In genomic region chr19:41363753-41364545, GRCh38 we compare ENCODE assay signal across 8 cellular contexts. TPM values are rescaled to one million over a fixed set of nuclear protein-coding genes. Genes with fewer than 3 reads are reported as not detected.
DNase-seq lines count a peak whose midpoint lies in the region; ATAC-seq and TF ChIP-seq lines count a peak whose summit lies in the region.

Gene B9D2, minus strand, starts transcription at chr19:41364149. Its CDS starts 630 bp downstream, at chr19:41363519.

- H3K27ac ChIP-seq in spleen, result peak within 1 kb of the TSS; percentile 95 to 99 (median 98)

- H3K27me3 ChIP-seq in spleen (replicated peaks in 1 of 7), result no peaks in the 10 kb centered on the region

- no peaks in the 10 kb centered on the region for H3K9me3 Mint-ChIP-seq in activated B cell treated with CpG ODN at 0.5 μM for 24 hours

- H3K27ac Mint-ChIP-seq in activated B cell treated with CpG ODN at 0.5 μM for 24 hours, result peak within 1 kb of the TSS; percentile 100

- POLR2A ChIA-PET in activated B cell treated with CpG ODN at 0.5 μM for 24 hours (lab: Charles Lee), result interaction anchor here (0.5 to 4.4 kb wide), 37 partner anchors 8 to 1933 kb away, joined by 3 to 106 read pairs (median 4); partner anchors contain the start of genes ACTMAP, CCDC97, CEACAM21 and DMAC2

- in situ Hi-C loops in GM18951 (cut with MboI; ENCODE audit: low sequenced_read_pairs, unreplicated experiment), result no loop called here

- WGBS in spleen, 5 donors, result 0 to 1% (median 0%) methylated on average over 34 to 57 of the region's 57 CpGs

- TF ChIP-seq CTCF in activated B cell treated with CpG ODN at 0.5 μM for 24 hours (IDR thresholded peaks at IDR 0.05) (no peak), spleen (IDR thresholded peaks at IDR 0.05 in 8 of 11, conservative IDR thresholded peaks at IDR 0.05 in 3 of 11) (peak in 3 of 11 experiments; percentile 14 to 41 (median 31))

- H3K36me3 ChIP-seq in spleen, result peaks cover 0 to 9% (median 0%) of the 10 kb centered on the region in 6 donors

- no peaks in the 10 kb centered on the region for H3K9me3 ChIP-seq in spleen

- peak within 1 kb of the TSS; percentile 55 to 84 (median 66) for H3K4me3 ChIP-seq in spleen

- peaks cover 8% of the 10 kb centered on the region for H3K36me3 Mint-ChIP-seq in activated B cell treated with CpG ODN at 0.5 μM for 24 hours (ENCODE audit: low read depth)

- intact Hi-C loops in activated B cell treated with CpG ODN at 0.5 μM for 24 hours (cut with micrococcal nuclease), result loop anchor here (1.0 to 2.0 kb wide), 5 partner anchors 10 to 100 kb away; partner anchors contain the start of genes BCKDHA, EXOSC5 and HNRNPUL1
- intact Hi-C loops in spleen (cut with DNase I; ENCODE audit: low total_unique reads), result no loop called here

- peak; percentile 71 for ATAC-seq in HG03196 (IDR thresholded peaks at IDR 0.05; ENCODE audit: unreplicated experiment)
- ATAC-seq in activated B cell treated with CpG ODN at 0.5 μM for 24 hours (ENCODE audit: low read depth), result peak; percentile 92

- H3K4me1 Mint-ChIP-seq in activated B cell treated with CpG ODN at 0.5 μM for 24 hours, result peaks cover 34% of the 10 kb centered on the region

- DNase-seq in AG08395 (ENCODE audit: low spot score), result peak; percentile 99
- DNase-seq in NCI-H345 (lab: John Stamatoyannopoulos, UW), result peak; percentile 97
- DNase-seq in activated B cell treated with CpG ODN at 0.5 μM for 24 hours, result peak; percentile 93
- peak; percentile 99 for DNase-seq in central memory CD4-positive, alpha-beta T cell
- peak; percentile 98 for DNase-seq in inferior parietal cortex (ENCODE audit: extremely low spot score)
- DNase-seq in spleen, result peak; percentile 99

- no peaks in the 10 kb centered on the region for H3K27me3 Mint-ChIP-seq in activated B cell treated with CpG ODN at 0.5 μM for 24 hours

- peak; percentile 84 for TF ChIP-seq POLR2A in GM18951 (IDR thresholded peaks at IDR 0.05; ENCODE audit: extremely low read depth, insufficient read depth, insufficient read length)
- TF ChIP-seq POLR2A in spleen (IDR thresholded peaks at IDR 0.05), result peak in 1 of 3 donors; percentile 15

- H3K4me1 ChIP-seq in spleen, result peaks cover 10 to 75% (median 41%) of the 10 kb centered on the region in 6 donors

- H3K4me3 Mint-ChIP-seq in activated B cell treated with CpG ODN at 0.5 μM for 24 hours, result peak within 1 kb of the TSS; percentile 96

- CTCF ChIA-PET in activated B cell treated with CpG ODN at 0.5 μM for 24 hours (lab: Charles Lee), result interaction anchor here (0.6 to 4.4 kb wide), 9 partner anchors 11 to 200 kb away, joined by 3 to 38 read pairs (median 5); partner anchors contain the start of genes HNRNPUL1 and TGFB1

RNA-seq across cellular contexts. Expression of gene B9D2, which starts in this region (rescaled TPM):
- 11.7 and 14.2 TPM in 2 replicates for total RNA-seq in activated B cell treated with CpG ODN at 0.5 μM for 24 hours
- 10 to 100 TPM in 1 of 7 donors, 1 to 10 TPM in 6; 7.5 to 10.2 (median 8.4) TPM for total RNA-seq in spleen
- 10 to 100 TPM in 2 of 3 donors, 1 to 10 TPM in 1; 8.6 to 11.9 (median 10.5) TPM for polyA plus RNA-seq in spleen

Comparison
In these comparisons a context has a peak if more than half of its experiments do, and no peak if none do; other contexts are left out.
1. Peak in every context shown above with its lines: DNase-seq, ATAC-seq, H3K4me3 ChIP-seq and H3K27ac ChIP-seq.